Comparison of ENCODE assay signal across 8 cellular contexts in genomic region chr5:148827723-148828122, GRCh38. TPM values are rescaled to one million over a fixed set of nuclear protein-coding genes. Genes with fewer than 3 reads are reported as not detected.
DNase-seq lines count a peak whose midpoint lies in the region; ATAC-seq and TF ChIP-seq lines count a peak whose summit lies in the region.

No MANE protein-coding gene starts in this region.

- H3K27me3 ChIP-seq in cardiac muscle cell: no peaks in the 10 kb centered on the region
- no peaks in the 10 kb centered on the region for H3K27me3 ChIP-seq in upper lobe of left lung

- TF ChIP-seq CTCF in cardiac muscle cell (IDR thresholded peaks at IDR 0.05; ENCODE audit: low read depth, low read length) (no peak), mesothelial cell of epicardium (IDR thresholded peaks at IDR 0.05; ENCODE audit: unreplicated experiment) (no peak), upper lobe of left lung (IDR thresholded peaks at IDR 0.05) (no peak)

- 33 to 48% methylated on average over 7 of the region's 7 CpGs for WGBS in upper lobe of left lung, 2 donors

- peaks cover 69% of the 10 kb centered on the region for H3K27me3 Mint-ChIP-seq in mesothelial cell of epicardium (ENCODE audit: low read depth)

- H3K9me3 Mint-ChIP-seq in mesothelial cell of epicardium: no peaks in the 10 kb centered on the region

- DNase-seq in cardiac muscle cell (ENCODE audit: low read depth in 1 of 2, low spot score in 1 of 2): no peak
- no peak for DNase-seq in left ventricle myocardium superior
- peak; percentile 26 for DNase-seq in astrocyte of the hippocampus (ENCODE audit: low read depth, low spot score)
- no peak for DNase-seq in mesothelial cell of epicardium (ENCODE audit: low spot score in 2 of 2, unreplicated experiment in 2 of 2)
- DNase-seq in upper lobe of left lung: no peak
- no peak for DNase-seq in NCI-H69 (lab: John Stamatoyannopoulos, UW)
- no peak for DNase-seq in SKM-1 treated with dmso at 0.1 percent for 144 hours (lab: John Stamatoyannopoulos, UW; ENCODE audit: unreplicated experiment)
- DNase-seq in NCI-H1417 treated with DMSO at 0.1 percent for 48 hours (lab: John Stamatoyannopoulos, UW): no peak

- ATAC-seq in left ventricle myocardium superior (no peak), upper lobe of left lung (ENCODE audit: low FRiP score in 2 of 2) (no peak)

- H3K4me1 ChIP-seq in cardiac muscle cell (ENCODE audit: low read depth): peaks cover 39% of the 10 kb centered on the region
- peaks cover 31 to 72% (median 45%) of the 10 kb centered on the region in 4 donors for H3K4me1 ChIP-seq in upper lobe of left lung

- no peaks in the 10 kb centered on the region for H3K36me3 Mint-ChIP-seq in mesothelial cell of epicardium

- H3K4me3 Mint-ChIP-seq in mesothelial cell of epicardium: peak overlapping the region; percentile 79

- peak overlapping the region; percentile 42 for H3K4me3 ChIP-seq in cardiac muscle cell
- H3K4me3 ChIP-seq in upper lobe of left lung: peak overlapping the region; percentile 53 to 79 (median 67)

- H3K4me1 Mint-ChIP-seq in mesothelial cell of epicardium: peaks cover 12% of the 10 kb centered on the region

- no peaks in the 10 kb centered on the region for H3K36me3 ChIP-seq in cardiac muscle cell
- peaks cover 0 to 3% (median 0%) of the 10 kb centered on the region in 4 donors for H3K36me3 ChIP-seq in upper lobe of left lung

- no peak overlapping the region for H3K27ac ChIP-seq in cardiac muscle cell
- peak overlapping the region; percentile 89 to 99 (median 92) for H3K27ac ChIP-seq in upper lobe of left lung

- TF ChIP-seq EP300 in upper lobe of left lung (IDR thresholded peaks at IDR 0.05): no peak

- H3K9me3 ChIP-seq in cardiac muscle cell (ENCODE audit: low read depth): no peaks in the 10 kb centered on the region
- H3K9me3 ChIP-seq in upper lobe of left lung: no peaks in the 10 kb centered on the region

- peak in 1 of 4 donors; percentile 16 for TF ChIP-seq POLR2A in upper lobe of left lung (IDR thresholded peaks at IDR 0.05)

- intact Hi-C loops in left ventricle myocardium superior (cut with micrococcal nuclease): loop anchor here (10.0 kb wide), 1 partner anchor 127 kb away; no protein-coding TSS in a partner anchor

- H3K27ac Mint-ChIP-seq in mesothelial cell of epicardium: no peak overlapping the region

RNA-seq across cellular contexts. Expression of gene ADRB2, which starts 1.3 kb away (rescaled TPM):
- total RNA-seq in cardiac muscle cell: 7.5 and 10.9 TPM in 2 replicates
- polyA plus RNA-seq in cardiac muscle cell: 7.3 and 12.9 TPM in 2 replicates
- 5.4 TPM for total RNA-seq in left ventricle myocardium superior
- 0.42 to 0.52 TPM (median 0.51 TPM) in 3 replicates for total RNA-seq in mesothelial cell of epicardium
- 10 to 100 TPM; 22.4 to 77.4 (median 34.2) TPM for total RNA-seq in upper lobe of left lung
